In the genomic region with DNA sequence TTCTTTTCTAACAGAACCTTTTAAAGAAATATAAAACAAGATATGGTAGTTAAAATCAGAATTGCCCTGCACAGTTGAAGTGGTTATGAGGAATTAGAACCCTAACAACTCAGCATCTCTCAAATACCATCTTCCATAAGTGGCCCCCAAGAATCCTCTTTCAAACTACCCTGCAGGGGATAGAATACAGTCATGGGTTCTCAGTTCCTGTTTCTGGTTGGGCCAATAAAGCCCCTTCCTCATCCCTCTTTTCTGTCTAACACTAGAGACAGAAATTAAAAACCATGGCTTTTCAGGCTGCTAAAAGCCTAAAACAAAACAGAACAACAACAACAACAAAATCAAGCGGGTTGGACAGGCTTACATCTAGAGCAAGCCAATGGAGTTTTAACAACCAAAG, we compare ENCODE assay signal across 11 cellular contexts. TPM values are rescaled to one million over a fixed set of nuclear protein-coding genes. Genes with fewer than 3 reads are reported as not detected.
A peak's percentile ranks its signal among the peaks of the same experiment; 100 is the strongest.
DNase-seq lines count a peak whose midpoint lies in the region; ATAC-seq and TF ChIP-seq lines count a peak whose summit lies in the region.
"Had no signal": no experiment of that assay in that cellular context is flagged by ENCODE, and none has a peak within 500 bp of the region (broad histone marks: within the 10 kb centered on the region; RNA-seq: fewer than 3 reads in every experiment).

No MANE protein-coding gene starts in this region.

- no peaks in the 10 kb centered on the region for H3K36me3 Mint-ChIP-seq in activated T-cell treated with anti-CD3 and anti-CD28 coated beads, Interleukin-2, amount 50 U/mL, for 24 hours (ENCODE audit: low read depth)

- H3K4me3 ChIP-seq in heart right ventricle: no peak overlapping the region
- H3K4me3 ChIP-seq in vagina: no peak overlapping the region
- H3K4me3 ChIP-seq in MG63: no peak overlapping the region
- H3K4me3 ChIP-seq in foreskin fibroblast (ENCODE audit: low read depth in 1 of 2, low read length in 2 of 2): no peak overlapping the region

- H3K4me3 Mint-ChIP-seq in activated T-cell treated with anti-CD3 and anti-CD28 coated beads, Interleukin-2, amount 50 U/mL, for 24 hours: no peak overlapping the region
- H3K4me3 Mint-ChIP-seq: naive thymus-derived CD4-positive, alpha-beta T cell had no signal

- H3K9me3 Mint-ChIP-seq in activated T-cell treated with anti-CD3 and anti-CD28 coated beads, Interleukin-2, amount 50 U/mL, for 24 hours: no peaks in the 10 kb centered on the region
- H3K9me3 Mint-ChIP-seq: naive thymus-derived CD4-positive, alpha-beta T cell had no signal

- no peak for ATAC-seq in heart right ventricle
- ATAC-seq in Right ventricle myocardium inferior: no peak
- ATAC-seq in HG03354 (IDR thresholded peaks at IDR 0.05; ENCODE audit: poor library complexity, severe bottlenecking, unreplicated experiment): peak; percentile 29
- no peak for ATAC-seq in foreskin keratinocyte
- ATAC-seq: naive thymus-derived CD4-positive, alpha-beta T cell had no signal

- H3K4me1 ChIP-seq in heart right ventricle (peaks cover 4 to 41% (median 29%) of the 10 kb centered on the region in 9 donors), foreskin keratinocyte (peaks cover 9% of the 10 kb centered on the region), vagina (peaks cover 17% of the 10 kb centered on the region)

- H3K27me3 Mint-ChIP-seq in activated T-cell treated with anti-CD3 and anti-CD28 coated beads, Interleukin-2, amount 50 U/mL, for 24 hours: peaks cover 3% of the 10 kb centered on the region

- intact Hi-C loops in heart right ventricle (cut with DNase I) (loop anchor here in 3 of 10 donors (10.0 kb wide), 1 partner anchor 309 kb away; a partner anchor contains a TSS), Right ventricle myocardium inferior (cut with DNase I) (no loop called here), vagina (cut with DNase I) (no loop called here)

- H3K27ac ChIP-seq in heart right ventricle: peak overlapping the region in 9 of 10 donors; percentile 5 to 70 (median 52)
- H3K27ac ChIP-seq in foreskin keratinocyte: peak overlapping the region; percentile 79
- peak overlapping the region; percentile 15 for H3K27ac ChIP-seq in vagina
- H3K27ac ChIP-seq: C4-2B had no signal

- TF ChIP-seq POLR2A in vagina (IDR thresholded peaks at IDR 0.05): no peak

- TF ChIP-seq CTCF in heart right ventricle (IDR thresholded peaks at IDR 0.05) (no peak), foreskin keratinocyte (conservative IDR thresholded peaks at IDR 0.05) (no peak), vagina (IDR thresholded peaks at IDR 0.05) (no peak), foreskin fibroblast (IDR thresholded peaks at IDR 0.05; ENCODE audit: low read depth, low read length) (no peak)

- H3K27ac Mint-ChIP-seq in activated T-cell treated with anti-CD3 and anti-CD28 coated beads, Interleukin-2, amount 50 U/mL, for 24 hours: no peak overlapping the region

- no peaks in the 10 kb centered on the region for H3K9me3 ChIP-seq in heart right ventricle
- no peaks in the 10 kb centered on the region for H3K9me3 ChIP-seq in vagina
- H3K9me3 ChIP-seq in MG63: no peaks in the 10 kb centered on the region

- H3K27me3 ChIP-seq in heart right ventricle: no peaks in the 10 kb centered on the region
- no peaks in the 10 kb centered on the region for H3K27me3 ChIP-seq in foreskin keratinocyte
- no peaks in the 10 kb centered on the region for H3K27me3 ChIP-seq in vagina
- no peaks in the 10 kb centered on the region for H3K27me3 ChIP-seq in MG63

- no peaks in the 10 kb centered on the region for H3K4me1 Mint-ChIP-seq in activated T-cell treated with anti-CD3 and anti-CD28 coated beads, Interleukin-2, amount 50 U/mL, for 24 hours (ENCODE audit: low read depth)

- DNase-seq in heart right ventricle (no peak), Right ventricle myocardium inferior (ENCODE audit: missing footprints) (no peak), foreskin keratinocyte (no peak), vagina (ENCODE audit: extremely low spot score in 2 of 2) (no peak), MG63 (no peak), foreskin fibroblast (no peak)
- no peak for DNase-seq in activated T-cell treated with anti-CD3 and anti-CD28 coated beads, Interleukin-2, amount 50 U/mL, for 24 hours
- DNase-seq: cortex of kidney; naive thymus-derived CD4-positive, alpha-beta T cell had no signal

- H3K36me3 ChIP-seq in heart right ventricle: peaks cover 0 to 24% (median 0%) of the 10 kb centered on the region in 9 donors
- no peaks in the 10 kb centered on the region for H3K36me3 ChIP-seq in vagina
- H3K36me3 ChIP-seq in MG63: no peaks in the 10 kb centered on the region

- 91 to 93% methylated on average over 1 of the region's 1 CpG for WGBS in heart right ventricle, 2 donors

RNA-seq across cellular contexts. Expression of a gene that starts 6.7 kb away (rescaled TPM):
- total RNA-seq in heart right ventricle (1 to 10 TPM; 1.4 to 2.7 (median 2.2) TPM), Right ventricle myocardium inferior (2.2 TPM), foreskin keratinocyte (1.9 and 2.4 TPM in 2 replicates), vagina (6.4 TPM)
- polyA plus RNA-seq in heart right ventricle (1 to 10 TPM in 1 of 2 donors, under 1 TPM in 1; 0.94 to 1.1 TPM), foreskin keratinocyte (0.34 and 0.46 TPM in 2 replicates)
- 3.2 and 7.7 TPM in 2 replicates for total RNA-seq in MG63 (2014; rRNA removed; shearing (Covaris generic); ENCODE audit: low replicate concordance)

Comparison
In these comparisons a context has a peak if more than half of its experiments do, and no peak if none do; other contexts are left out.
1. H3K27ac ChIP-seq: peak in every context shown above with its lines; median percentile 79 in foreskin keratinocyte; 52 in heart right ventricle; 15 in vagina.